In the genomic region with DNA sequence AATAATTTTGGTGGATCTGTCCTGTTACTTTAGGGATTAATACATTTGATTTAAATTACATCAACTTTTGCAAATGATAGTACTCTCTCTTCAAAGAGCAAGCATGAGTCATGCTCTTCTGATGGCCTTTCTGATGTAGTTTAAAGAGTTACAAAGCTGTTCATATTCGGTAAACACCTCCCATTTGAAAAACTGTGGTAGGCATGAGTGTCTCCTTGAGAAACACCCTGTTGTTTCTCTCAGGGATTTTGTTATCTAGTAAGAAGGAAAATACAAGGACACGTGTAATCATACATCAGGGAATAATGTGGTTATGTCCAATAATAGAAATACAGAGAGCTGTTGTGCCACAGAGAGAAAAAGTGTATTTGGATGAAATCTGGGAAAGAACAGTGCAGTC, we compare ENCODE assay signal across 26 cellular contexts. TPM values are rescaled to one million over a fixed set of nuclear protein-coding genes. Genes with fewer than 3 reads are reported as not detected.
A peak's percentile ranks its signal among the peaks of the same experiment; 100 is the strongest.
DNase-seq lines count a peak whose midpoint lies in the region; ATAC-seq and TF ChIP-seq lines count a peak whose summit lies in the region.
"Had no signal": no experiment of that assay in that cellular context is flagged by ENCODE, and none has a peak within 500 bp of the region (broad histone marks: within the 10 kb centered on the region; RNA-seq: fewer than 3 reads in every experiment).

No MANE protein-coding gene starts in this region.

- H2AFZ ChIP-seq in PC-3 (ENCODE audit: low read length) (no peak overlapping the region), osteoblast (ENCODE audit: low read length) (no peak overlapping the region)

- CTCF ChIA-PET in PC-3 (lab: Charles Lee): no interaction called here

- peak; percentile 35 for DNase-seq in EL
- peak; percentile 34 for DNase-seq in PC-3
- peak; percentile 7 for DNase-seq in dermis blood vessel endothelial cell
- no peak for DNase-seq in osteoblast (ENCODE audit: insufficient read length, low spot score, missing footprints)
- DNase-seq in DMS79 treated with DMSO at 0.1 percent for 48 hours (lab: John Stamatoyannopoulos, UW): no peak
- DNase-seq in DMS114 treated with DMSO at 0.1 percent for 48 hours (lab: John Stamatoyannopoulos, UW; ENCODE audit: unreplicated experiment): no peak
- no peak for DNase-seq in iPS-NIHi7 (ENCODE audit: extremely low spot score)
- DNase-seq: activated CD4-positive, alpha-beta T cell treated with anti-CD3 and anti-CD28 coated beads for 4 hours; activated naive CD4-positive, alpha-beta T cell treated with anti-CD3 and anti-CD28 coated beads for 36 hours; activated T-cell treated with anti-CD3 and anti-CD28 coated beads, Interleukin-2, amount 50 U/mL, for 4 hours; AML-193; anterior cingulate cortex; CD8-positive, alpha-beta memory T cell; DND-41; kidney glomerular epithelial cell; NCI-H187; NCI-H526 treated with DMSO at 0.1 percent for 48 hours; nucleus accumbens; SHP77 treated with DMSO at 0.1 percent for 48 hours; stimulated activated CD4-positive, alpha-beta T cell treated with anti-CD3 and anti-CD28 coated beads, Interleukin-4, amount 100 ng/mL, for 24 hours; stimulated activated naive CD4-positive, alpha-beta T cell treated with Interleukin-2 at 50 U/mL for 16 hours; T-helper 17 cell had no signal

- H3K9me3 ChIP-seq in PC-3 (ENCODE audit: low read length): no peaks in the 10 kb centered on the region
- no peaks in the 10 kb centered on the region for H3K9me3 ChIP-seq in osteoblast (ENCODE audit: low read depth, low read length)
- H3K9me3 ChIP-seq: thoracic aorta, vagina had no signal

- no peak overlapping the region for H3K27ac ChIP-seq in PC-3 (ENCODE audit: low read length)
- H3K27ac ChIP-seq in osteoblast (ENCODE audit: low read depth, low read length): peak overlapping the region; percentile 83
- H3K27ac ChIP-seq: KMS-11, thoracic aorta, vagina had no signal

- TF ChIP-seq CTCF in PC-3 (conservative IDR thresholded peaks at IDR 0.05; ENCODE audit: low read depth, low read length) (no peak), osteoblast (IDR thresholded peaks at IDR 0.05; ENCODE audit: extremely low read depth, low read depth, low read length) (no peak)

- no peak overlapping the region for H3K9ac ChIP-seq in PC-3 (ENCODE audit: low read length)
- H3K9ac ChIP-seq: KMS-11 had no signal

- no peaks in the 10 kb centered on the region for H3K79me2 ChIP-seq in PC-3 (ENCODE audit: low read length)
- H3K79me2 ChIP-seq in osteoblast (ENCODE audit: insufficient read depth, low read length): no peaks in the 10 kb centered on the region

- H3K9me2 ChIP-seq in PC-3 (replicated peaks; ENCODE audit: low read length): no peaks in the 10 kb centered on the region

- intact Hi-C loops in PC-3 (cut with micrococcal nuclease): no loop called here

- H3F3A ChIP-seq in PC-3 (ENCODE audit: low read length, unreplicated experiment): peaks cover 5% of the 10 kb centered on the region

- POLR2A ChIA-PET in PC-3 (lab: Charles Lee; ENCODE audit: unreplicated experiment): no interaction called here

- H3K4me1 ChIP-seq in PC-3 (ENCODE audit: insufficient read depth, low read length): peaks cover 53% of the 10 kb centered on the region
- H3K4me1 ChIP-seq in osteoblast (ENCODE audit: insufficient read depth, low read length): peaks cover 56% of the 10 kb centered on the region
- H3K4me1 ChIP-seq: vagina had no signal

- no peaks in the 10 kb centered on the region for H4K20me1 ChIP-seq in PC-3 (ENCODE audit: low read length)
- H4K20me1 ChIP-seq in osteoblast (ENCODE audit: insufficient read depth, low read length): no peaks in the 10 kb centered on the region

- H3K4me3 ChIP-seq in PC-3 (ENCODE audit: low read length): no peak overlapping the region
- H3K4me3 ChIP-seq in osteoblast (ENCODE audit: insufficient read depth, low read length): no peak overlapping the region
- H3K4me3 ChIP-seq: thoracic aorta, vagina had no signal

- no peaks in the 10 kb centered on the region for H3K27me3 ChIP-seq in PC-3 (ENCODE audit: low read length)
- no peaks in the 10 kb centered on the region for H3K27me3 ChIP-seq in osteoblast (ENCODE audit: insufficient read depth, low read length)
- H3K27me3 ChIP-seq: vagina had no signal

- BruUV-seq in PC-3 (replicated peaks; lab: Mats Ljungman, UMichigan): no TSS peak

- H3K4me2 ChIP-seq in PC-3 (ENCODE audit: low read length): no peak overlapping the region; the same call in 1 of the 2 replicates
- H3K4me2 ChIP-seq in osteoblast (ENCODE audit: insufficient read depth, low read length): no peak overlapping the region
- H3K4me2 ChIP-seq: KMS-11 had no signal

- H3K36me3 ChIP-seq in PC-3 (ENCODE audit: low read depth, low read length) (no peaks in the 10 kb centered on the region), osteoblast (ENCODE audit: insufficient read depth, low read length) (no peaks in the 10 kb centered on the region)
- H3K36me3 ChIP-seq: thoracic aorta, vagina had no signal

- no peak for ATAC-seq in PC-3
- ATAC-seq: activated T-cell treated with anti-CD3 and anti-CD28 coated beads, Interleukin-2, amount 50 U/mL, for 4 hours; esophagus mucosa; T-helper 17 cell had no signal

RNA-seq across cellular contexts. Expression of a gene that starts 53.3 kb away (rescaled TPM):
- total RNA-seq in PC-3 (2014; rRNA removed) (17.2 and 19.0 TPM in 2 replicates), dermis blood vessel endothelial cell (7.3 and 13.4 TPM in 2 replicates), osteoblast (13.4 and 16.5 TPM in 2 replicates)
- total RNA-seq: thoracic aorta had no signal

Comparison
In these comparisons a context has a peak if more than half of its experiments do, and no peak if none do; other contexts are left out.
1. DNase-seq: peak in EL (single experiment), PC-3 (single experiment) and dermis blood vessel endothelial cell (single experiment); none in osteoblast (single experiment), DMS79 treated with DMSO at 0.1 percent for 48 hours (single experiment), DMS114 treated with DMSO at 0.1 percent for 48 hours (single experiment) and iPS-NIHi7 (single experiment).